ENCODE assay signal across 26 cellular contexts in the genomic region with DNA sequence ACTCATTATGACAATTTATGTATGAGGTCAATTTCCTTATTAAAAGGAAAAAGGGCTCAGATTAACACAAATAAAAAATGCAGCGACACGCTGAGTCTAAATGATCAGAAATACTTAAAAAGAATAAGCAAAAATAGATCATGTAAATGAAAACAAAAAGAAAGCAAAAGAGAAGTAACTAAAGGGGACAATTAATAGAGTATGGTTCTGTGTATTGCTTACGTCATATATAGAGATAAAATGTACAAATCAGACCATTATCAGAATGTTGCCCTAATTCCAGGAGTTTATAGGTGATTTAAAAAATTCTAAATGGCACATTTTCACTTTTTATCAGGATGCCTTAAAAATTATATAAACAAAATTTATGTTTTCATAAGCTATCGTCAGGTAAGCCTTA.
DNase-seq lines count a peak whose midpoint lies in the region; ATAC-seq, FAIRE-seq and TF ChIP-seq lines count a peak whose summit lies in the region.
"Had no signal": no experiment of that assay in that cellular context is flagged by ENCODE, and none has a peak within 500 bp of the region (broad histone marks: within the 10 kb centered on the region; RNA-seq: fewer than 3 reads in every experiment).

No MANE protein-coding gene starts in this region.

- intact Hi-C loops in PC-3 (cut with micrococcal nuclease), result loop anchor here (5.0 kb wide), 1 partner anchor 142 kb away; no protein-coding TSS in a partner anchor

- H3K4me1 ChIP-seq in PC-3 (ENCODE audit: insufficient read depth, low read length), result peaks cover 8% of the 10 kb centered on the region; the same call in 1 of the 2 replicates
- H3K4me1 ChIP-seq: BE2C, BLaER1 had no signal

- H3K27me3 Mint-ChIP-seq in activated naive CD4-positive, alpha-beta T cell treated with anti-CD3 and anti-CD28 coated beads, Interleukin-2, amount 10 ng/mL, durations not matched to agents 7 days and 5 days, result peaks cover 4% of the 10 kb centered on the region

- H3K4me3 Mint-ChIP-seq in activated naive CD4-positive, alpha-beta T cell treated with anti-CD3 and anti-CD28 coated beads, Interleukin-2, amount 10 ng/mL, durations not matched to agents 7 days and 5 days, result no peak overlapping the region
- H3K4me3 Mint-ChIP-seq: CD14-positive monocyte; CD4-positive, alpha-beta memory T cell; CD4-positive, CD25-positive, alpha-beta regulatory T cell; CD8-positive, alpha-beta memory T cell had no signal

- peak overlapping the region; percentile 11 for H3K27ac Mint-ChIP-seq in activated naive CD4-positive, alpha-beta T cell treated with anti-CD3 and anti-CD28 coated beads, Interleukin-2, amount 10 ng/mL, durations not matched to agents 7 days and 5 days
- H3K27ac Mint-ChIP-seq: CD14-positive monocyte; CD4-positive, alpha-beta memory T cell; CD4-positive, CD25-positive, alpha-beta regulatory T cell; CD8-positive, alpha-beta memory T cell had no signal

- no peaks in the 10 kb centered on the region for H3K9me3 ChIP-seq in PC-3 (ENCODE audit: low read length)
- H3K9me3 ChIP-seq: BE2C, BLaER1 had no signal

- no peak overlapping the region for H2AFZ ChIP-seq in PC-3 (ENCODE audit: low read length)

- H3K4me2 ChIP-seq in PC-3 (ENCODE audit: low read length), result peak overlapping the region; percentile 19; the same call in 1 of the 2 replicates
- H3K4me2 ChIP-seq: BLaER1 had no signal

- DNase-seq in activated naive CD4-positive, alpha-beta T cell treated with anti-CD3 and anti-CD28 coated beads, Interleukin-2, amount 10 ng/mL, durations not matched to agents 7 days and 5 days, result no peak
- no peak for DNase-seq in activated naive CD4-positive, alpha-beta T cell treated with anti-CD3 and anti-CD28 coated beads, Interleukin-2, amount 50 U/mL, for 16 hours
- DNase-seq in H54 (ENCODE audit: insufficient read length, low spot score) (no peak), PC-3 (peak; percentile 12), dedifferentiated amniotic fluid mesenchymal stem cell (ENCODE audit: extremely low spot score) (no peak)
- DNase-seq: 8988T; ACHN; BE2C; C1 segment of cervical spinal cord; CD4-positive, alpha-beta memory T cell; CD4-positive, CD25-positive, alpha-beta regulatory T cell; CD8-positive, alpha-beta memory T cell; COR-L47; DMS 273 treated with DMSO at 0.1 percent for 48 hours; DMS153; DMS53; DMS79; DND-41; EL; GDM1 had no signal

- H3K9ac ChIP-seq in PC-3 (ENCODE audit: low read length), result no peak overlapping the region
- H3K9ac ChIP-seq: BLaER1 had no signal

- no peaks in the 10 kb centered on the region for H3K36me3 Mint-ChIP-seq in activated naive CD4-positive, alpha-beta T cell treated with anti-CD3 and anti-CD28 coated beads, Interleukin-2, amount 10 ng/mL, durations not matched to agents 7 days and 5 days
- H3K36me3 Mint-ChIP-seq: CD14-positive monocyte; CD4-positive, alpha-beta memory T cell; CD4-positive, CD25-positive, alpha-beta regulatory T cell; CD8-positive, alpha-beta memory T cell had no signal

- no peaks in the 10 kb centered on the region for H4K20me1 ChIP-seq in PC-3 (ENCODE audit: low read length)
- H4K20me1 ChIP-seq: BLaER1 had no signal

- no peaks in the 10 kb centered on the region for H3K27me3 ChIP-seq in PC-3 (ENCODE audit: low read length)
- H3K27me3 ChIP-seq: BE2C, BLaER1 had no signal

- CTCF ChIA-PET in activated naive CD4-positive, alpha-beta T cell treated with anti-CD3 and anti-CD28 coated beads, Interleukin-2, amount 10 ng/mL, durations not matched to agents 7 days and 5 days (lab: Charles Lee), result no interaction called here
- CTCF ChIA-PET in PC-3 (lab: Charles Lee), result interaction anchor here (0.6 kb wide), 1 partner anchor 14 kb away, joined by 3 read pairs; no protein-coding TSS in a partner anchor

- H3K4me3 ChIP-seq in PC-3 (ENCODE audit: low read length), result no peak overlapping the region
- H3K4me3 ChIP-seq: BLaER1, GM12878 had no signal

- BruUV-seq in PC-3 (replicated peaks; lab: Mats Ljungman, UMichigan), result no TSS peak

- TF ChIP-seq CTCF in PC-3 (conservative IDR thresholded peaks at IDR 0.05; ENCODE audit: low read depth, low read length), result no peak

- H3K9me2 ChIP-seq in PC-3 (replicated peaks; ENCODE audit: low read length), result no peaks in the 10 kb centered on the region

- TF ChIP-seq POLR2A in H54 (IDR thresholded peaks at IDR 0.05; ENCODE audit: low read depth, low read length), result no peak

- no peaks in the 10 kb centered on the region for H3K36me3 ChIP-seq in PC-3 (ENCODE audit: low read depth, low read length)
- H3K36me3 ChIP-seq: BE2C, BLaER1 had no signal

- no peaks in the 10 kb centered on the region for H3F3A ChIP-seq in PC-3 (ENCODE audit: low read length, unreplicated experiment)

- no peaks in the 10 kb centered on the region for H3K9me3 Mint-ChIP-seq in activated naive CD4-positive, alpha-beta T cell treated with anti-CD3 and anti-CD28 coated beads, Interleukin-2, amount 10 ng/mL, durations not matched to agents 7 days and 5 days
- H3K9me3 Mint-ChIP-seq: CD4-positive, alpha-beta memory T cell had no signal

- no peaks in the 10 kb centered on the region for H3K4me1 Mint-ChIP-seq in activated naive CD4-positive, alpha-beta T cell treated with anti-CD3 and anti-CD28 coated beads, Interleukin-2, amount 10 ng/mL, durations not matched to agents 7 days and 5 days
- H3K4me1 Mint-ChIP-seq: CD14-positive monocyte; CD4-positive, alpha-beta memory T cell; CD4-positive, CD25-positive, alpha-beta regulatory T cell; CD8-positive, alpha-beta memory T cell had no signal

- POLR2A ChIA-PET in PC-3 (lab: Charles Lee; ENCODE audit: unreplicated experiment), result no interaction called here

- ATAC-seq in PC-3, result peak; percentile 48
- no peak for ATAC-seq in GM19328 (IDR thresholded peaks at IDR 0.05; ENCODE audit: unreplicated experiment)
- ATAC-seq: GM12878 had no signal

- peak; percentile 23 for FAIRE-seq in H54 (lab: Jason Lieb, UNC)
- FAIRE-seq: GM12878, GM12892, GM18507 had no signal

- no peaks in the 10 kb centered on the region for H3K79me2 ChIP-seq in PC-3 (ENCODE audit: low read length)

- no peak overlapping the region for H3K27ac ChIP-seq in PC-3 (ENCODE audit: low read length)
- H3K27ac ChIP-seq: BLaER1 had no signal
